Comparison of ENCODE assay signal across 10 cellular contexts in the genomic region with DNA sequence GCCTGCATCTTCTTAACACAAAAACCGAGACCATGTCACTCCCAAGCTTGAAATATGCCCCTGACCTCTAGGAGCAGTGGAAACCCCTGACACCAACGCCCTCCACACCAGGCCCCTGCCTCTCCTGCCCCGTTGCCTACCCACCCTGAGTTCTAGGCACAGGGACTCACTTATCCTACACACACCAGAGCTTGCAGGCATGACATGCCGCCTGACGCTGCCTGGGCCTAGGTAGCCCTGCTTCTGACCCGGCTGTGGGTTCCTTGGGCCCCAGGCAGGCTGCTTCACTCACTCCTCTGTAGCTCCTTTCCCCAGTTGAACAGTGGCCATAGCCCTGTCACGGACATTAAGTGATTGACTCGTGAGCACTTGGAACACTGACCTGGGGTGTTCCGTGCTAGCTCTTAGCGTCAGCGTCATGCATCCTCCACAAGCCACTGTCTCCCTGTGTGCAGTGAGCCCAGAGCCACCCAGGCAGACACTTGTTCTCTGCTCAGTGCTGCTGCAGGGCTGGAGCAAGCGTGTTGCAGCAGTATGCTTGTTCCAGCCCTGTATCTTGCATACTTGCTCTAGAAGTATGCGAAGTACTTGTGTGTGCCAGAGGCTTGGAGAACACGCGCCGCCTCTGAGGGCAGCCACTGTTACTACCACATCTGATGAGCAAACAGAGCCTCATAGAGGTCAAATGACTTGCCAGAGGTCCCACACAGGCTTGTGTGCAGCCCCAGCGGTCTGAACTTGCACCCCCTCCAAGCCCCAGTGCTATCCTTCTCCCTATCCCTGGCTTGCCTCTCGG. TPM values are rescaled to one million over a fixed set of nuclear protein-coding genes. Genes with fewer than 3 reads are reported as not detected.
DNase-seq lines count a peak whose midpoint lies in the region; ATAC-seq and TF ChIP-seq lines count a peak whose summit lies in the region.
"Had no signal": no experiment of that assay in that cellular context is flagged by ENCODE, and none has a peak within 500 bp of the region (broad histone marks: within the 10 kb centered on the region; RNA-seq: fewer than 3 reads in every experiment).

No MANE protein-coding gene starts in this region.

- H3K4me3 ChIP-seq in HEK293 (ENCODE audit: low read depth, low read length): no peak overlapping the region
- H3K4me3 ChIP-seq in epithelial cell of esophagus (ENCODE audit: low read length): no peak overlapping the region
- H3K4me3 ChIP-seq in lower lobe of right lung: no peak overlapping the region
- H3K4me3 ChIP-seq in thyroid gland (replicated peaks in 1 of 3): no peak overlapping the region

- H3K36me3 ChIP-seq in HEK293 (ENCODE audit: control insufficient read depth in 2 of 2, insufficient read depth in 1 of 2, low read length in 2 of 2): peaks cover 5 to 48% of the 10 kb centered on the region in 2 experiments; a peak in 2 of 3 replicates
- H3K36me3 ChIP-seq in lower lobe of right lung: peaks cover 22% of the 10 kb centered on the region
- H3K36me3 ChIP-seq in thyroid gland: peaks cover 8 to 9% of the 10 kb centered on the region in 2 donors

- intact Hi-C loops in lower lobe of right lung (cut with DNase I): no loop called here
- intact Hi-C loops in thyroid gland (cut with DNase I): no loop called here

- WGBS in thyroid gland, 2 donors: 43 to 47% methylated on average over 12 to 15 of the region's 18 CpGs

- POLR2A ChIA-PET in HEK293 (lab: Yijun Ruan, JAX): no interaction called here

- peak; percentile 72 to 88 for ATAC-seq in lower lobe of right lung
- ATAC-seq in GM19463 (IDR thresholded peaks at IDR 0.05; ENCODE audit: unreplicated experiment): no peak

- H3K27me3 ChIP-seq in lower lobe of right lung (ENCODE audit: low read depth) (no peaks in the 10 kb centered on the region), thyroid gland (no peaks in the 10 kb centered on the region)

- DNase-seq in epithelial cell of esophagus (ENCODE audit: low read depth) (peak; percentile 20), lower lobe of right lung (peak; percentile 72), thyroid gland (peak; percentile 71 to 78), mesenteric fat pad (ENCODE audit: low spot score) (no peak), putamen (ENCODE audit: low spot score) (no peak)
- DNase-seq: amniotic stem cell, NCI-H1436 treated with DMSO at 0.1 percent for 48 hours had no signal

- CTCF ChIA-PET in HEK293 (lab: Yijun Ruan, JAX): no interaction called here

- TF ChIP-seq POLR2A in thyroid gland (IDR thresholded peaks at IDR 0.05): no peak

- H3K9me3 ChIP-seq in HEK293 (ENCODE audit: control insufficient read depth, insufficient read depth, low read depth, low read length) (no peaks in the 10 kb centered on the region), lower lobe of right lung (no peaks in the 10 kb centered on the region), thyroid gland (no peaks in the 10 kb centered on the region)

- H3K27ac ChIP-seq in HEK293 (ENCODE audit: extremely low read depth, low read depth, low read length) (no peak overlapping the region), lower lobe of right lung (no peak overlapping the region), thyroid gland (no peak overlapping the region)

- H3K4me1 ChIP-seq in HEK293 (ENCODE audit: control insufficient read depth, insufficient read depth, low read length) (no peaks in the 10 kb centered on the region), lower lobe of right lung (peaks cover 15% of the 10 kb centered on the region), thyroid gland (peaks cover 0 to 12% of the 10 kb centered on the region in 2 donors)

- no peak for TF ChIP-seq CTCF in HEK293 (tag by site-specific recombination; IDR thresholded peaks at IDR 0.05)
- TF ChIP-seq CTCF in epithelial cell of esophagus (IDR thresholded peaks at IDR 0.05; ENCODE audit: insufficient read depth, low read depth, low read length, missing control alignments): no peak
- no peak for TF ChIP-seq CTCF in lower lobe of right lung (IDR thresholded peaks at IDR 0.05)
- TF ChIP-seq CTCF in thyroid gland (IDR thresholded peaks at IDR 0.05): no peak

TF ChIP-seq in HEK293, 187 proteins besides CTCF, POLR2A, EP300 and RAD21:
- TF ChIP-seq ZNF544 (tag by site-specific recombination; IDR thresholded peaks at IDR 0.05) (no peak), ZNF426 (tag by site-specific recombination; IDR thresholded peaks at IDR 0.05) (no peak), ZNF169 (tag by site-specific recombination; IDR thresholded peaks at IDR 0.05) (0 out of 2 replicates have a peak, but pooled peaks have one; percentile 43), ZNF600 (tag by site-specific recombination; IDR thresholded peaks at IDR 0.05) (0 out of 2 replicates have a peak, but pooled peaks have one; percentile 21)
- TF ChIP-seq, protein P1, sequence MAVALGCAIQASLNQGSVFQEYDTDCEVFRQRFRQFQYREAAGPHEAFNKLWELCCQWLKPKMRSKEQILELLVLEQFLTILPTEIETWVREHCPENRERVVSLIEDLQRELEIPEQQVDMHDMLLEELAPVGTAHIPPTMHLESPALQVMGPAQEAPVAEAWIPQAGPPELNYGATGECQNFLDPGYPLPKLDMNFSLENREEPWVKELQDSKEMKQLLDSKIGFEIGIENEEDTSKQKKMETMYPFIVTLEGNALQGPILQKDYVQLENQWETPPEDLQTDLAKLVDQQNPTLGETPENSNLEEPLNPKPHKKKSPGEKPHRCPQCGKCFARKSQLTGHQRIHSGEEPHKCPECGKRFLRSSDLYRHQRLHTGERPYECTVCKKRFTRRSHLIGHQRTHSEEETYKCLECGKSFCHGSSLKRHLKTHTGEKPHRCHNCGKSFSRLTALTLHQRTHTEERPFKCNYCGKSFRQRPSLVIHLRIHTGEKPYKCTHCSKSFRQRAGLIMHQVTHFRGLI (tag by site-specific recombination; IDR thresholded peaks at IDR 0.05): no peak
TF ChIP-seq in HEK293: peak in this region for 2.

RNA-seq across cellular contexts. Expression of gene OTUB2, which starts 15.6 kb away (rescaled TPM):
- total RNA-seq in lower lobe of right lung (1.9 TPM), thyroid gland (1 to 10 TPM in 1 of 4 donors, under 1 TPM in 2, not detected in 1; 0.45 to 1.2 (median 0.54) TPM), mesenteric fat pad (1.2 TPM)

RNA-seq across cellular contexts. Expression of gene DDX24, which starts 39.3 kb away (rescaled TPM):
- 163 TPM for total RNA-seq in lower lobe of right lung
- 100 to 1,000 TPM; 139 to 209 (median 193) TPM for total RNA-seq in thyroid gland
- total RNA-seq in mesenteric fat pad: 198 TPM

RNA-seq across cellular contexts. Expression of gene IFI27L1, which starts 39.4 kb away (rescaled TPM):
- total RNA-seq in lower lobe of right lung: 10.9 TPM
- 10 to 100 TPM in 2 of 4 donors, 1 to 10 TPM in 2; 3.4 to 21.3 (median 10.2) TPM for total RNA-seq in thyroid gland
- total RNA-seq in mesenteric fat pad: 19.6 TPM

RNA-seq across cellular contexts. Expression of gene CCDC197, which starts 44.6 kb away (rescaled TPM):
- total RNA-seq in lower lobe of right lung: not detected
- not detected for total RNA-seq in thyroid gland
- total RNA-seq in mesenteric fat pad: not detected
- total RNA-seq: HT-29 had no signal

Comparison
In these comparisons a context has a peak if more than half of its experiments do, and no peak if none do; other contexts are left out.
1. DNase-seq: peak in epithelial cell of esophagus (single experiment), lower lobe of right lung (single experiment) and thyroid gland (2 of 2); none in mesenteric fat pad (single experiment) and putamen (single experiment).